ENCODE assay signal across 21 cellular contexts in genomic region chr7:85508642-85509429, GRCh38.
DNase-seq lines count a peak whose midpoint lies in the region; ATAC-seq and TF ChIP-seq lines count a peak whose summit lies in the region.
"Had no signal": no experiment of that assay in that cellular context is flagged by ENCODE, and none has a peak within 500 bp of the region (broad histone marks: within the 10 kb centered on the region; RNA-seq: fewer than 3 reads in every experiment).

No MANE protein-coding gene starts in this region.

- 69% methylated on average over 5 of the region's 5 CpGs for WGBS in hepatocyte (ENCODE audit: low lambda C conversion rate, missing lambda C conversion rate)

- H3K27ac Mint-ChIP-seq in HFFc6: peak overlapping the region; percentile 59

- H3K4me3 ChIP-seq in brain microvascular endothelial cell (ENCODE audit: low read depth, low read length) (no peak overlapping the region), hepatocyte (no peak overlapping the region)
- H3K4me3 ChIP-seq: BLaER1 treated with 17β-estradiol and CSF1 and Interleukin-3, amounts not matched to agents 10 nM and 100 nM; body of pancreas; right atrium auricular region; tibial nerve had no signal

- DNase-seq in AG09319 (ENCODE audit: extremely low read depth, low read depth) (peak; percentile 51), HFFc6 (peak; percentile 90), brain microvascular endothelial cell (peak; percentile 56), hepatocyte (ENCODE audit: low spot score) (no peak), occipital lobe (lab: John Stamatoyannopoulos, UW) (no peak), ureter (ENCODE audit: low spot score) (no peak), HuH-7 (ENCODE audit: low spot score) (no peak)
- DNase-seq: activated gamma-delta T cell; body of pancreas; DMS153; effector CD4-positive, alpha-beta T cell; glutamatergic neuron; KG1; NCI-H1417 treated with DMSO at 0.1 percent for 48 hours; stimulated activated CD4-positive, alpha-beta T cell treated with anti-CD3 and anti-CD28 coated beads, Interleukin-2, amount 100 ng/mL, for 48 hours; stimulated activated CD8-positive, alpha-beta memory T cell treated with anti-CD3 and anti-CD28 coated beads, Interleukin-4, amount 100 ng/mL, for 48 hours had no signal

- H3K4me2 ChIP-seq in hepatocyte: no peak overlapping the region
- H3K4me2 ChIP-seq: BLaER1 treated with 17β-estradiol and CSF1 and Interleukin-3, amounts not matched to agents 10 nM and 100 nM had no signal

- peaks cover 2% of the 10 kb centered on the region; the same call in 1 of the 2 replicates for H3K27me3 Mint-ChIP-seq in HFFc6 (ENCODE audit: insufficient read depth)

- H3K4me1 Mint-ChIP-seq in HFFc6 (ENCODE audit: low read depth): peaks cover 20% of the 10 kb centered on the region
- H3K4me1 Mint-ChIP-seq: neural crest cell had no signal

- H3K27ac ChIP-seq in brain microvascular endothelial cell: no peak overlapping the region
- peak overlapping the region; percentile 58 for H3K27ac ChIP-seq in hepatocyte
- H3K27ac ChIP-seq: BLaER1 treated with 17β-estradiol and CSF1 and Interleukin-3, amounts not matched to agents 10 nM and 100 nM; body of pancreas; right atrium auricular region; tibial nerve had no signal

- H3K9me3 ChIP-seq in hepatocyte (ENCODE audit: low read depth): no peaks in the 10 kb centered on the region
- H3K9me3 ChIP-seq: BLaER1 treated with 17β-estradiol and CSF1 and Interleukin-3, amounts not matched to agents 10 nM and 100 nM; body of pancreas; tibial nerve had no signal

- no peaks in the 10 kb centered on the region for H4K20me1 ChIP-seq in hepatocyte (ENCODE audit: insufficient read depth, poor library complexity, severe bottlenecking)
- H4K20me1 ChIP-seq: BLaER1 treated with 17β-estradiol and CSF1 and Interleukin-3, amounts not matched to agents 10 nM and 100 nM had no signal

- no peaks in the 10 kb centered on the region for H3K79me2 ChIP-seq in hepatocyte

- H3K36me3 ChIP-seq in brain microvascular endothelial cell (replicated peaks) (no peaks in the 10 kb centered on the region), hepatocyte (replicated peaks; ENCODE audit: insufficient read depth, low read depth) (no peaks in the 10 kb centered on the region)
- H3K36me3 ChIP-seq: BLaER1 treated with 17β-estradiol and CSF1 and Interleukin-3, amounts not matched to agents 10 nM and 100 nM; right atrium auricular region; tibial nerve had no signal

- H3K36me3 Mint-ChIP-seq in HFFc6 (ENCODE audit: low read depth): no peaks in the 10 kb centered on the region

- peak overlapping the region; percentile 50 for H3K4me3 Mint-ChIP-seq in HFFc6
- H3K4me3 Mint-ChIP-seq: neural crest cell had no signal

- TF ChIP-seq CTCF in AG09319 (IDR thresholded peaks at IDR 0.05; ENCODE audit: low read depth, low read length) (no peak), HFFc6 (IDR thresholded peaks at IDR 0.05) (no peak), brain microvascular endothelial cell (IDR thresholded peaks at IDR 0.05; ENCODE audit: low read depth, low read length, missing control alignments) (no peak), hepatocyte (IDR thresholded peaks at IDR 0.05; ENCODE audit: poor library complexity) (no peak)

- no peaks in the 10 kb centered on the region for H3K9me2 ChIP-seq in hepatocyte (replicated peaks; ENCODE audit: insufficient read depth)

- ATAC-seq in GM18511 (IDR thresholded peaks at IDR 0.05; ENCODE audit: unreplicated experiment): no peak
- ATAC-seq: body of pancreas had no signal

- H2AFZ ChIP-seq in hepatocyte: no peak overlapping the region

- no peaks in the 10 kb centered on the region for H3K27me3 ChIP-seq in brain microvascular endothelial cell (replicated peaks)
- no peaks in the 10 kb centered on the region for H3K27me3 ChIP-seq in hepatocyte
- H3K27me3 ChIP-seq: BLaER1 treated with 17β-estradiol and CSF1 and Interleukin-3, amounts not matched to agents 10 nM and 100 nM; body of pancreas; right atrium auricular region; tibial nerve had no signal

- H3K4me1 ChIP-seq in hepatocyte (ENCODE audit: insufficient read depth): no peaks in the 10 kb centered on the region
- H3K4me1 ChIP-seq: BLaER1 treated with 17β-estradiol and CSF1 and Interleukin-3, amounts not matched to agents 10 nM and 100 nM; body of pancreas; right atrium auricular region; tibial nerve had no signal

- no peaks in the 10 kb centered on the region for H3K9me3 Mint-ChIP-seq in HFFc6

- in situ Hi-C loops in brain microvascular endothelial cell (cut with HindIII; ENCODE audit: low pct_ligation_motif_present, low sequenced_read_pairs): no loop called here

Comparison
In these comparisons a context has a peak if more than half of its experiments do, and no peak if none do; other contexts are left out.
1. DNase-seq: peak in AG09319 (single experiment), HFFc6 (single experiment) and brain microvascular endothelial cell (single experiment); none in hepatocyte (single experiment), occipital lobe (single experiment), ureter (single experiment) and HuH-7 (single experiment).